In the genomic region with DNA sequence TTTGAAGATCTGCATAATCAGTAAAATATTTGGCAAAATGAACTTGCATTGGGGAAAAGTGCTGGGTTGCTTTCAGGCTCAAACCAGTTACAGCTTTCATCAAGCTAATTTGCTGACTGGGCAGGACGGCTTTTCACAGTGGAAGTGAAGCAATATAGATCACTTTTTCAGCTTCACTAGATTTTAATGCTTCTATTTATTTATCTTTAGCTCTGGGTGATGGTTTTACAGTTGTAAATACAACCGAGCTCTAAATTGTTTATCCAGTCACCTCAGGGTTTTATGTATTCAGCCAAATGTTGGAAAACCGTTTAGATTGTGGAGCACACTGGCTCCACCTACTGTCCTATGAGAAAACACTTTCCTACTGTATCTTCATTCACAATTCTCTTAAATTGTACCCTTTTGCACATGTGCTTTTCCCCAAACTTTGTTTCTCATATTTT, we compare ENCODE assay signal across 8 cellular contexts. TPM values are rescaled to one million over a fixed set of nuclear protein-coding genes. Genes with fewer than 3 reads are reported as not detected.
A peak's percentile ranks its signal among the peaks of the same experiment; 100 is the strongest.
DNase-seq lines count a peak whose midpoint lies in the region; ATAC-seq and TF ChIP-seq lines count a peak whose summit lies in the region.

No MANE protein-coding gene starts in this region.

- no peak overlapping the region for H3K4me3 Mint-ChIP-seq in memory B cell

- no peak overlapping the region for H3K27ac ChIP-seq in Peyer's patch
- H3K27ac ChIP-seq in dorsolateral prefrontal cortex = peak overlapping the region in 52 of 59 donors; percentile 3 to 86 (median 65)
- no peak overlapping the region for H3K27ac ChIP-seq in aorta (ENCODE audit: low read depth in 1 of 2, low read length in 2 of 2)

- DNase-seq in EL (peak; percentile 65), M059J (ENCODE audit: low read depth) (peak; percentile 80), Peyer's patch (no peak), dorsolateral prefrontal cortex (peak in 2 of 10 donors; percentile 26 to 32), memory B cell (ENCODE audit: low spot score in 2 of 2) (no peak), aorta (peak in 1 of 2 donors; percentile 49)
- DNase-seq in effector CD4-positive, alpha-beta T cell = no peak

- no peak overlapping the region for H3K27ac Mint-ChIP-seq in memory B cell

- TF ChIP-seq CTCF in Peyer's patch (IDR thresholded peaks at IDR 0.05) = peak; percentile 7 to 96 (median 75)
- peak; percentile 81 to 98 (median 89) for TF ChIP-seq CTCF in dorsolateral prefrontal cortex (IDR thresholded peaks at IDR 0.05 in 54 of 56, conservative IDR thresholded peaks at IDR 0.05 in 2 of 56; ENCODE audit: low read depth in 1 of 56, partially characterized antibody in 56 of 56)

- no peaks in the 10 kb centered on the region for H3K27me3 ChIP-seq in Peyer's patch
- no peaks in the 10 kb centered on the region for H3K27me3 ChIP-seq in dorsolateral prefrontal cortex
- no peaks in the 10 kb centered on the region for H3K27me3 ChIP-seq in aorta (ENCODE audit: control insufficient read depth in 1 of 2, insufficient read depth in 2 of 2, low read length in 1 of 2)

- TF ChIP-seq POLR2A in Peyer's patch (IDR thresholded peaks at IDR 0.05) = no peak

- H3K4me3 ChIP-seq in Peyer's patch (no peak overlapping the region), dorsolateral prefrontal cortex (peak overlapping the region in 47 of 59 donors; percentile 11 to 59 (median 38)), aorta (ENCODE audit: low read length in 2 of 2) (peak overlapping the region; percentile 18 to 58)

- no peaks in the 10 kb centered on the region for H3K36me3 Mint-ChIP-seq in memory B cell

- H3K4me1 Mint-ChIP-seq in memory B cell = peaks cover 5% of the 10 kb centered on the region

- intact Hi-C loops in dorsolateral prefrontal cortex (cut with DNase I) (loop anchor here (1.0 to 5.0 kb wide), 3 partner anchors 57 to 182 kb away; a partner anchor contains a TSS), aorta (cut with DNase I) (loop anchor here (5.0 kb wide), 2 partner anchors 112 to 187 kb away; no protein-coding TSS in a partner anchor)

- no peaks in the 10 kb centered on the region for H3K27me3 Mint-ChIP-seq in memory B cell

- no peaks in the 10 kb centered on the region for H3K36me3 ChIP-seq in Peyer's patch
- H3K36me3 ChIP-seq in aorta (ENCODE audit: control insufficient read depth in 1 of 2, insufficient read depth in 2 of 2, low read length in 1 of 2) = no peaks in the 10 kb centered on the region

- H3K9me3 ChIP-seq in Peyer's patch (no peaks in the 10 kb centered on the region), aorta (ENCODE audit: control insufficient read depth, low read length) (no peaks in the 10 kb centered on the region)

- WGBS in aorta, 2 donors = 2 to 9% methylated on average over 3 of the region's 3 CpGs

- H3K9me3 Mint-ChIP-seq in memory B cell = no peaks in the 10 kb centered on the region

- H3K4me1 ChIP-seq in Peyer's patch = peaks cover 0 to 10% (median 0%) of the 10 kb centered on the region in 4 donors
- H3K4me1 ChIP-seq in aorta (ENCODE audit: control insufficient read depth in 1 of 2, insufficient read depth in 2 of 2, low read length in 2 of 2) = no peaks in the 10 kb centered on the region

- peak; percentile 46 for ATAC-seq in memory B cell (ENCODE audit: low read depth)
- peak; percentile 91 for ATAC-seq in aorta (ENCODE audit: low FRiP score)
- ATAC-seq in HG02885 (IDR thresholded peaks at IDR 0.05; ENCODE audit: poor library complexity, unreplicated experiment) = no peak

RNA-seq across cellular contexts. Expression of a gene that starts 58.2 kb away (rescaled TPM):
- 21.4 and 37.0 TPM in 2 replicates for total RNA-seq in M059J (2014; rRNA removed; shearing (Covaris generic))
- 10 to 100 TPM; 13.2 to 25.5 (median 19.8) TPM for total RNA-seq in Peyer's patch
- total RNA-seq in dorsolateral prefrontal cortex = 10 to 100 TPM; 24.6 to 97.5 (median 41.3) TPM
- total RNA-seq in aorta = 10 to 100 TPM; 17.6 to 27.3 TPM
- polyA plus RNA-seq in aorta = 1 to 10 TPM; 3.6 to 4.3 TPM

Comparison
In these comparisons a context has a peak if more than half of its experiments do, and no peak if none do; other contexts are left out.
1. DNase-seq: peak in EL (single experiment) and M059J (single experiment); none in Peyer's patch (0 of 3), memory B cell (0 of 2) and effector CD4-positive, alpha-beta T cell (single experiment).
2. H3K27ac ChIP-seq: peak in dorsolateral prefrontal cortex (52 of 59); none in Peyer's patch (0 of 4) and aorta (0 of 2).
3. H3K4me3 ChIP-seq: peak in dorsolateral prefrontal cortex (47 of 59) and aorta (2 of 2); none in Peyer's patch (0 of 4).